Comparison of ENCODE assay signal across 22 cellular contexts in genomic region chr10:20618148-20618547, GRCh38.
DNase-seq lines count a peak whose midpoint lies in the region; ATAC-seq, FAIRE-seq and TF ChIP-seq lines count a peak whose summit lies in the region.
"Had no signal": no experiment of that assay in that cellular context is flagged by ENCODE, and none has a peak within 500 bp of the region (broad histone marks: within the 10 kb centered on the region; RNA-seq: fewer than 3 reads in every experiment).

No MANE protein-coding gene starts in this region.

- H3K4me1 Mint-ChIP-seq in immature natural killer cell: peaks cover 54 to 58% of the 10 kb centered on the region in 2 donors
- H3K4me1 Mint-ChIP-seq in natural killer cell treated with Interleukin-12 subunit alpha and Interleukin-12 subunit beta and Interleukin-15 and Interleukin-18, amount 100 ng/mL, for 72 hours (ENCODE audit: low read depth in 2 of 2): peaks cover 41 to 46% of the 10 kb centered on the region in 2 donors
- H3K4me1 Mint-ChIP-seq: B cell; CD4-positive, CD25-positive, alpha-beta regulatory T cell had no signal

- no peaks in the 10 kb centered on the region for H3K9me2 ChIP-seq in PC-9 (ENCODE audit: insufficient read depth)

- H3K4me3 ChIP-seq in IMR-90 (ENCODE audit: insufficient read depth, low read depth, low read length) (no peak overlapping the region), K562 (no peak overlapping the region), PC-9 (no peak overlapping the region), upper lobe of left lung (no peak overlapping the region), vagina (no peak overlapping the region)
- H3K4me3 ChIP-seq: BLaER1, GM23338, HAP-1 had no signal

- H3F3A ChIP-seq in PC-9 (ENCODE audit: insufficient read depth, low read depth): no peaks in the 10 kb centered on the region

- H4K8ac ChIP-seq in IMR-90 (ENCODE audit: low read depth in 2 of 2, low read length in 2 of 2): no peak overlapping the region

- CTCF ChIA-PET in IMR-90 (lab: Yijun Ruan, JAX): no interaction called here
- CTCF ChIA-PET in K562 (lab: Yijun Ruan, JAX; ENCODE audit: low intra/inter-chr PET ratio): no interaction called here
- CTCF ChIA-PET in PC-9 (lab: Charles Lee): no interaction called here

- in situ Hi-C loops in IMR-90 (cut with MboI; ENCODE audit: low sequenced_read_pairs) (no loop called here), K562 (cut with MboI) (no loop called here)

- H3K27ac Mint-ChIP-seq in immature natural killer cell: peak overlapping the region; percentile 55 to 96 (median 92)
- H3K27ac Mint-ChIP-seq in natural killer cell treated with Interleukin-12 subunit alpha and Interleukin-12 subunit beta and Interleukin-15 and Interleukin-18, amount 100 ng/mL, for 72 hours: peak overlapping the region; percentile 65 to 82
- H3K27ac Mint-ChIP-seq: B cell; CD4-positive, CD25-positive, alpha-beta regulatory T cell; CD8-positive, alpha-beta T cell; GM23338; HFFc6 had no signal

- peaks cover 4% of the 10 kb centered on the region; the same call in 1 of the 2 replicates for H3K9me3 ChIP-seq in IMR-90 (ENCODE audit: control insufficient read depth, insufficient read depth, low read length)
- H3K9me3 ChIP-seq in K562 (replicated peaks; ENCODE audit: control insufficient read depth, insufficient read depth, low read depth, low read length): no peaks in the 10 kb centered on the region
- no peaks in the 10 kb centered on the region for H3K9me3 ChIP-seq in PC-9 (ENCODE audit: insufficient read depth, low read depth)
- no peaks in the 10 kb centered on the region for H3K9me3 ChIP-seq in upper lobe of left lung
- H3K9me3 ChIP-seq in vagina: no peaks in the 10 kb centered on the region
- H3K9me3 ChIP-seq: BLaER1, Caco-2, HAP-1 had no signal

- BruUV-seq in IMR-90 (replicated peaks; lab: Mats Ljungman, UMichigan) (no TSS peak), K562 (replicated peaks; lab: Mats Ljungman, UMichigan) (no TSS peak), PC-9 (replicated peaks; lab: Mats Ljungman, UMichigan) (no TSS peak)

- H3K9ac ChIP-seq in IMR-90 (ENCODE audit: low read depth, low read length) (no peak overlapping the region), K562 (ENCODE audit: insufficient read depth in 1 of 2, low read depth in 2 of 2, low read length in 2 of 2) (no peak overlapping the region)
- H3K9ac ChIP-seq: BLaER1 had no signal

- no peak for TF ChIP-seq CTCF in IMR-90 (conservative IDR thresholded peaks at IDR 0.05; ENCODE audit: low read depth, low read length)
- no peak for TF ChIP-seq CTCF in K562 (IDR thresholded peaks at IDR 0.05 in 2 of 3, conservative IDR thresholded peaks at IDR 0.05 in 1 of 3; ENCODE audit: insufficient read depth in 2 of 3, low read depth in 1 of 3, low read length in 3 of 3)
- no peak for TF ChIP-seq CTCF in PC-9 (conservative IDR thresholded peaks at IDR 0.05)
- TF ChIP-seq CTCF in upper lobe of left lung (IDR thresholded peaks at IDR 0.05): no peak
- TF ChIP-seq CTCF in vagina (IDR thresholded peaks at IDR 0.05): no peak

- ATAC-seq in IMR-90 (ENCODE audit: low read depth) (no peak), K562 (no peak), upper lobe of left lung (ENCODE audit: low FRiP score in 2 of 2) (no peak)
- ATAC-seq in natural killer cell treated with Interleukin-12 subunit alpha and Interleukin-12 subunit beta and Interleukin-15 and Interleukin-18, amount 100 ng/mL, for 72 hours: no peak
- ATAC-seq: CD8-positive, alpha-beta T cell; GM23338 had no signal

- no peak overlapping the region for H2AFZ ChIP-seq in IMR-90 (replicated peaks; ENCODE audit: low read length, poor library complexity)
- H2AFZ ChIP-seq in K562 (ENCODE audit: low read depth, low read length): no peak overlapping the region
- H2AFZ ChIP-seq in PC-9: no peak overlapping the region
- H2AFZ ChIP-seq: GM23338 had no signal

- FAIRE-seq in K562 (lab: Jason Lieb, UNC): no peak
- FAIRE-seq: G401.6, GM12892, H54 had no signal

- H3K4me3 Mint-ChIP-seq in immature natural killer cell: peak overlapping the region in 2 of 5 donors; percentile 56
- no peak overlapping the region for H3K4me3 Mint-ChIP-seq in natural killer cell treated with Interleukin-12 subunit alpha and Interleukin-12 subunit beta and Interleukin-15 and Interleukin-18, amount 100 ng/mL, for 72 hours
- H3K4me3 Mint-ChIP-seq: B cell; CD4-positive, CD25-positive, alpha-beta regulatory T cell; CD8-positive, alpha-beta T cell; GM23338; HFFc6 had no signal

- H4K20me1 ChIP-seq in IMR-90 (ENCODE audit: insufficient read depth, low read length) (no peaks in the 10 kb centered on the region), K562 (replicated peaks; ENCODE audit: control insufficient read depth, insufficient read depth, low read length) (no peaks in the 10 kb centered on the region), PC-9 (ENCODE audit: insufficient read depth) (no peaks in the 10 kb centered on the region)
- H4K20me1 ChIP-seq: BLaER1 had no signal

- no peak overlapping the region for H3K18ac ChIP-seq in IMR-90 (ENCODE audit: low read depth, low read length)

- peaks cover 3 to 5% (median 4%) of the 10 kb centered on the region in 3 donors for H3K36me3 Mint-ChIP-seq in immature natural killer cell
- peaks cover 7% of the 10 kb centered on the region for H3K36me3 Mint-ChIP-seq in natural killer cell treated with Interleukin-12 subunit alpha and Interleukin-12 subunit beta and Interleukin-15 and Interleukin-18, amount 100 ng/mL, for 72 hours
- H3K36me3 Mint-ChIP-seq: CD4-positive, CD25-positive, alpha-beta regulatory T cell; CD8-positive, alpha-beta T cell had no signal

- DNase-seq in IMR-90: no peak
- DNase-seq in K562 (ENCODE audit: extremely low read depth in 1 of 4, low spot score in 3 of 4): no peak
- no peak for DNase-seq in immature natural killer cell
- no peak for DNase-seq in natural killer cell treated with Interleukin-12 subunit alpha and Interleukin-12 subunit beta and Interleukin-15 and Interleukin-18, amount 100 ng/mL, for 72 hours (ENCODE audit: low spot score)
- no peak for DNase-seq in PC-9
- no peak for DNase-seq in upper lobe of left lung
- no peak for DNase-seq in vagina (ENCODE audit: extremely low spot score in 2 of 2)
- no peak for DNase-seq in cerebellum (ENCODE audit: low spot score)
- DNase-seq: Caco-2; CD4-positive, CD25-positive, alpha-beta regulatory T cell; CD8-positive, alpha-beta T cell; DMS153; DND-41; HFFc6 had no signal

- no peak overlapping the region for H2BK5ac ChIP-seq in IMR-90 (ENCODE audit: low read depth, low read length, poor library complexity, severe bottlenecking)

- H3K4me1 ChIP-seq in IMR-90 (ENCODE audit: control insufficient read depth, insufficient read depth, low read length) (no peaks in the 10 kb centered on the region), K562 (replicated peaks in 1 of 2; ENCODE audit: control insufficient read depth in 2 of 2, insufficient read depth in 2 of 2, low read length in 2 of 2) (no peaks in the 10 kb centered on the region), PC-9 (replicated peaks; ENCODE audit: insufficient read depth) (no peaks in the 10 kb centered on the region), upper lobe of left lung (peaks cover 0 to 7% (median 4%) of the 10 kb centered on the region in 4 donors), vagina (no peaks in the 10 kb centered on the region)
- H3K4me1 ChIP-seq: BLaER1, HAP-1 had no signal

- no peak overlapping the region for H4K5ac ChIP-seq in IMR-90 (ENCODE audit: low read depth, low read length)

- H2BK20ac ChIP-seq in IMR-90 (ENCODE audit: low read depth, low read length): no peak overlapping the region

- H3K4ac ChIP-seq in IMR-90 (ENCODE audit: low read depth, low read length): no peak overlapping the region

- H2AK9ac ChIP-seq in IMR-90 (replicated peaks; ENCODE audit: low read depth, low read length, poor library complexity): no peak overlapping the region

- H3K56ac ChIP-seq in IMR-90 (ENCODE audit: extremely low read depth, insufficient read depth, low read length): no peak overlapping the region

- H3K4me2 ChIP-seq in IMR-90 (ENCODE audit: low read depth, low read length) (no peak overlapping the region), K562 (ENCODE audit: insufficient read depth, low read length) (no peak overlapping the region), PC-9 (no peak overlapping the region)
- H3K4me2 ChIP-seq: BLaER1, GM23338 had no signal

- H2BK15ac ChIP-seq in IMR-90 (ENCODE audit: low read depth, low read length): no peak overlapping the region

- H2AK5ac ChIP-seq in IMR-90 (ENCODE audit: low read depth, low read length): no peak overlapping the region

- peaks cover 4 to 11% (median 7%) of the 10 kb centered on the region in 3 donors for H3K27me3 Mint-ChIP-seq in immature natural killer cell (ENCODE audit: low read depth in 3 of 3)
- H3K27me3 Mint-ChIP-seq in natural killer cell treated with Interleukin-12 subunit alpha and Interleukin-12 subunit beta and Interleukin-15 and Interleukin-18, amount 100 ng/mL, for 72 hours: no peaks in the 10 kb centered on the region
- H3K27me3 Mint-ChIP-seq: B cell; CD4-positive, CD25-positive, alpha-beta regulatory T cell had no signal

- TF ChIP-seq POLR2A in IMR-90 (IDR thresholded peaks at IDR 0.05; ENCODE audit: low read depth, low read length) (no peak), K562 (conservative IDR thresholded peaks at IDR 0.05) (no peak), upper lobe of left lung (IDR thresholded peaks at IDR 0.05) (no peak), vagina (IDR thresholded peaks at IDR 0.05) (no peak)

- peaks cover 0 to 5% (median 1%) of the 10 kb centered on the region in 6 donors for H3K9me3 Mint-ChIP-seq in immature natural killer cell
- H3K9me3 Mint-ChIP-seq in natural killer cell treated with Interleukin-12 subunit alpha and Interleukin-12 subunit beta and Interleukin-15 and Interleukin-18, amount 100 ng/mL, for 72 hours: peaks cover 12% of the 10 kb centered on the region
- H3K9me3 Mint-ChIP-seq: CD8-positive, alpha-beta T cell; GM23338 had no signal

- H3K36me3 ChIP-seq in IMR-90 (ENCODE audit: control insufficient read depth, insufficient read depth, low read length) (no peaks in the 10 kb centered on the region), K562 (ENCODE audit: control insufficient read depth, insufficient read depth, low read length) (no peaks in the 10 kb centered on the region), PC-9 (ENCODE audit: low read depth) (no peaks in the 10 kb centered on the region), upper lobe of left lung (no peaks in the 10 kb centered on the region), vagina (no peaks in the 10 kb centered on the region)
- H3K36me3 ChIP-seq: BLaER1, HAP-1 had no signal

- no peaks in the 10 kb centered on the region for H3K79me1 ChIP-seq in IMR-90 (ENCODE audit: low read depth in 1 of 2, low read length in 2 of 2)

- intact Hi-C loops in IMR-90 (cut with micrococcal nuclease) (no loop called here), K562 (cut with micrococcal nuclease) (no loop called here), PC-9 (cut with micrococcal nuclease; ENCODE audit: unreplicated experiment) (no loop called here), vagina (cut with DNase I) (no loop called here)

- no peak for TF ChIP-seq RAD21 in IMR-90 (IDR thresholded peaks at IDR 0.05; ENCODE audit: low read length)
- TF ChIP-seq RAD21 in K562 (CRISPR knock-in tag; conservative IDR thresholded peaks at IDR 0.05 in 1 of 2, IDR thresholded peaks at IDR 0.05 in 1 of 2): no peak

- no peaks in the 10 kb centered on the region for H3K79me2 ChIP-seq in K562 (ENCODE audit: control insufficient read depth, insufficient read depth, low read length)
- no peaks in the 10 kb centered on the region for H3K79me2 ChIP-seq in PC-9 (ENCODE audit: low read depth)

- POLR2A ChIA-PET in IMR-90 (lab: Charles Lee; ENCODE audit: unreplicated experiment) (no interaction called here), K562 (lab: Yijun Ruan, JAX) (no interaction called here), PC-9 (lab: Charles Lee; ENCODE audit: unreplicated experiment) (no interaction called here)

- no peaks in the 10 kb centered on the region for H3K9me1 ChIP-seq in IMR-90 (ENCODE audit: insufficient read depth, low read length)
- no peaks in the 10 kb centered on the region for H3K9me1 ChIP-seq in K562 (ENCODE audit: control insufficient read depth, insufficient read depth, low read length)

- no peak overlapping the region for H2BK120ac ChIP-seq in IMR-90 (ENCODE audit: low read depth, low read length)

- H3K27me3 ChIP-seq in IMR-90 (ENCODE audit: control insufficient read depth, insufficient read depth, low read length) (no peaks in the 10 kb centered on the region), K562 (ENCODE audit: control insufficient read depth in 2 of 2, insufficient read depth in 2 of 2, low read length in 2 of 2) (no peaks in the 10 kb centered on the region), PC-9 (ENCODE audit: insufficient read depth, low read depth) (peaks cover 11% of the 10 kb centered on the region; the same call in 1 of the 2 replicates), upper lobe of left lung (no peaks in the 10 kb centered on the region), vagina (no peaks in the 10 kb centered on the region)
- H3K27me3 ChIP-seq: BLaER1 had no signal

- H3K14ac ChIP-seq in IMR-90 (replicated peaks; ENCODE audit: low read depth, low read length): no peak overlapping the region

- TF ChIP-seq EP300 in K562 (IDR thresholded peaks at IDR 0.05; ENCODE audit: low read length) (no peak), upper lobe of left lung (IDR thresholded peaks at IDR 0.05) (no peak)

- H4K91ac ChIP-seq in IMR-90 (ENCODE audit: insufficient read depth, low read depth, low read length): no peak overlapping the region

- dilution Hi-C loops in IMR-90 (cut with HindIII; ENCODE audit: low sequenced_read_pairs, unreplicated experiment): no loop called here

- H3K27ac ChIP-seq in IMR-90 (ENCODE audit: insufficient read depth, low read length): no peak overlapping the region
- H3K27ac ChIP-seq in K562 (ENCODE audit: extremely low read depth, low read depth, low read length): no peak overlapping the region
- H3K27ac ChIP-seq in PC-9: no peak overlapping the region
- H3K27ac ChIP-seq in upper lobe of left lung: no peak overlapping the region
- no peak overlapping the region for H3K27ac ChIP-seq in vagina
- H3K27ac ChIP-seq: BLaER1, C4-2B had no signal

- no peak overlapping the region for H3K23ac ChIP-seq in IMR-90 (ENCODE audit: low read depth, low read length)
